20 cellular contexts compared by ENCODE assay signal in genomic region chr1:16118706-16119105, GRCh38. TPM values are rescaled to one million over a fixed set of nuclear protein-coding genes. Genes with fewer than 3 reads are reported as not detected.
DNase-seq lines count a peak whose midpoint lies in the region; ATAC-seq, FAIRE-seq and TF ChIP-seq lines count a peak whose summit lies in the region.
"Had no signal": no experiment of that assay in that cellular context is flagged by ENCODE, and none has a peak within 500 bp of the region (broad histone marks: within the 10 kb centered on the region; RNA-seq: fewer than 3 reads in every experiment).

No MANE protein-coding gene starts in this region.

- no peak for FAIRE-seq in GM12892 (lab: Jason Lieb, UNC)
- FAIRE-seq: K562 had no signal

- no peak for TF ChIP-seq CTCF in C4-2B (conservative IDR thresholded peaks at IDR 0.05)
- no peak for TF ChIP-seq CTCF in RWPE2 (IDR thresholded peaks at IDR 0.05; ENCODE audit: poor library complexity, severe bottlenecking)
- TF ChIP-seq CTCF in left lung (IDR thresholded peaks at IDR 0.05): no peak
- TF ChIP-seq CTCF in osteoblast (IDR thresholded peaks at IDR 0.05; ENCODE audit: extremely low read depth, low read depth, low read length): no peak
- no peak for TF ChIP-seq CTCF in omental fat pad (IDR thresholded peaks at IDR 0.05)
- no peak for TF ChIP-seq CTCF in suprapubic skin (IDR thresholded peaks at IDR 0.05)

- H3K4me2 ChIP-seq in osteoblast (ENCODE audit: insufficient read depth, low read length): no peak overlapping the region

- H3K9me3 ChIP-seq in RWPE2 (ENCODE audit: severe bottlenecking): no peaks in the 10 kb centered on the region
- H3K9me3 ChIP-seq in left lung: no peaks in the 10 kb centered on the region
- H3K9me3 ChIP-seq in osteoblast (ENCODE audit: low read depth, low read length): no peaks in the 10 kb centered on the region
- H3K9me3 ChIP-seq in suprapubic skin: no peaks in the 10 kb centered on the region

- H3K36me3 ChIP-seq in RWPE2 (ENCODE audit: low read depth) (peaks cover 9% of the 10 kb centered on the region), left lung (no peaks in the 10 kb centered on the region), osteoblast (ENCODE audit: insufficient read depth, low read length) (peaks cover 2% of the 10 kb centered on the region), suprapubic skin (no peaks in the 10 kb centered on the region)

- ATAC-seq in RWPE2 (ENCODE audit: low read depth) (no peak), left lung (no peak), omental fat pad (ENCODE audit: low FRiP score) (no peak), GM21515 (IDR thresholded peaks at IDR 0.05; ENCODE audit: unreplicated experiment) (no peak)
- ATAC-seq: HCT116, K562 had no signal

- peak overlapping the region; percentile 98; the same call in 1 of the 2 replicates for H3K27ac ChIP-seq in C4-2B
- no peak overlapping the region for H3K27ac ChIP-seq in RWPE2 (ENCODE audit: poor library complexity, severe bottlenecking)
- no peak overlapping the region for H3K27ac ChIP-seq in left lung
- no peak overlapping the region for H3K27ac ChIP-seq in osteoblast (ENCODE audit: low read depth, low read length)
- H3K27ac ChIP-seq in suprapubic skin: no peak overlapping the region

- peak; percentile 36 for DNase-seq in RWPE2 (ENCODE audit: low spot score)
- peak; percentile 27 to 55 for DNase-seq in left lung
- peak; percentile 51 for DNase-seq in osteoblast (ENCODE audit: insufficient read length, low spot score, missing footprints)
- no peak for DNase-seq in GM12892 (ENCODE audit: insufficient read length)
- no peak for DNase-seq in omental fat pad (ENCODE audit: low spot score)
- no peak for DNase-seq in suprapubic skin (ENCODE audit: low spot score in 2 of 2)
- DNase-seq: CD4-positive, alpha-beta T cell; COR-L47; DMS79 treated with DMSO at 0.1 percent for 48 hours; MM.1S; NCI-H1048; NCI-H1417 treated with DMSO at 0.1 percent for 48 hours; NCI-H187; NCI-H446; NCI-H526 treated with DMSO at 0.1 percent for 48 hours; Right ventricle myocardium superior had no signal

- H3K79me2 ChIP-seq in osteoblast (ENCODE audit: insufficient read depth, low read length): no peaks in the 10 kb centered on the region

- H3K4me3 ChIP-seq in RWPE2 (ENCODE audit: severe bottlenecking) (no peak overlapping the region), left lung (no peak overlapping the region), osteoblast (ENCODE audit: insufficient read depth, low read length) (no peak overlapping the region), suprapubic skin (no peak overlapping the region)
- H3K4me3 ChIP-seq: K562 had no signal

- H2AFZ ChIP-seq in osteoblast (ENCODE audit: low read length): no peak overlapping the region

- H3K4me1 ChIP-seq in RWPE2 (ENCODE audit: insufficient read depth, poor library complexity, severe bottlenecking) (peaks cover 6% of the 10 kb centered on the region), left lung (peaks cover 20 to 26% of the 10 kb centered on the region in 2 donors), osteoblast (ENCODE audit: insufficient read depth, low read length) (peaks cover 35% of the 10 kb centered on the region), suprapubic skin (peaks cover 36% of the 10 kb centered on the region)

- intact Hi-C loops in left lung (cut with DNase I): no loop called here

- peaks cover 7% of the 10 kb centered on the region for H4K20me1 ChIP-seq in osteoblast (ENCODE audit: insufficient read depth, low read length)

- H3K27me3 ChIP-seq in RWPE2 (ENCODE audit: insufficient read depth, poor library complexity, severe bottlenecking) (no peaks in the 10 kb centered on the region), left lung (no peaks in the 10 kb centered on the region), osteoblast (ENCODE audit: insufficient read depth, low read length) (no peaks in the 10 kb centered on the region), suprapubic skin (no peaks in the 10 kb centered on the region)

- TF ChIP-seq POLR2A in GM12892 (IDR thresholded peaks at IDR 0.05; ENCODE audit: low read depth, low read length): no peak
- TF ChIP-seq POLR2A in suprapubic skin (IDR thresholded peaks at IDR 0.05): no peak

- no peak for TF ChIP-seq EP300 in suprapubic skin (IDR thresholded peaks at IDR 0.05)

- WGBS in suprapubic skin: 61% methylated on average over 5 of the region's 9 CpGs

RNA-seq across cellular contexts. Expression of gene EPHA2, which starts 37.2 kb away (rescaled TPM):
- total RNA-seq in left lung (10 to 100 TPM; 36.9 to 62.6 TPM), osteoblast (13.3 and 21.0 TPM in 2 replicates), omental fat pad (10 to 100 TPM; 15.3 to 41.8 (median 28.6) TPM), suprapubic skin (100 to 1,000 TPM in 3 of 4 donors, 10 to 100 TPM in 1; 59.0 to 145 (median 104) TPM)
- not detected for polyA plus RNA-seq in GM12892 (2012; ENCODE audit: missing spikeins)

RNA-seq across cellular contexts. Expression of gene FAM131C, which starts 45.3 kb away (rescaled TPM):
- total RNA-seq in left lung: not detected
- 0.36 TPM in 1 of 2 replicates, not detected in the other for total RNA-seq in osteoblast
- 0.15 TPM for polyA plus RNA-seq in GM12892 (2012; ENCODE audit: missing spikeins)
- total RNA-seq in omental fat pad: not detected
- 1 to 10 TPM in 2 of 4 donors, under 1 TPM in 1, not detected in 1; 0.72 to 1.6 (median 1.2) TPM for total RNA-seq in suprapubic skin
- total RNA-seq: CD4-positive, alpha-beta T cell had no signal

Comparison
In these comparisons a context has a peak if more than half of its experiments do, and no peak if none do; other contexts are left out.
1. DNase-seq: peak in RWPE2 (single experiment), left lung (2 of 2) and osteoblast (single experiment); none in GM12892 (single experiment), omental fat pad (single experiment) and suprapubic skin (0 of 2).